1 cellular context compared by ENCODE assay signal in genomic region chr1:150309758-150310495, GRCh38.
TF ChIP-seq lines count a peak whose summit lies in the region.

No MANE protein-coding gene starts in this region.

TF ChIP-seq in H1, 55 proteins besides CTCF, POLR2A, EP300 and RAD21:
- TF ChIP-seq CBX5 (IDR thresholded peaks at IDR 0.05; ENCODE audit: low read depth, low read length) (no peak), RBBP5 (IDR thresholded peaks at IDR 0.05; ENCODE audit: borderline replicate concordance, low read depth, low read length) (no peak), ATF2 (IDR thresholded peaks at IDR 0.05; ENCODE audit: low read length) (no peak), POLR2AphosphoS5 (IDR thresholded peaks at IDR 0.05; ENCODE audit: low read depth, low read length) (0 out of 2 replicates have a peak, but pooled peaks have one; percentile 34), SRF (IDR thresholded peaks at IDR 0.05; ENCODE audit: low read depth, low read length) (no peak)
TF ChIP-seq in H1: peak in this region for 1.
